In genomic region chr17:42513686-42514085, GRCh38 we compare ENCODE assay signal across 20 cellular contexts. TPM values are rescaled to one million over a fixed set of nuclear protein-coding genes. Genes with fewer than 3 reads are reported as not detected.
A peak's percentile ranks its signal among the peaks of the same experiment; 100 is the strongest.
DNase-seq lines count a peak whose midpoint lies in the region; ATAC-seq, FAIRE-seq and TF ChIP-seq lines count a peak whose summit lies in the region.
"Had no signal": no experiment of that assay in that cellular context is flagged by ENCODE, and none has a peak within 500 bp of the region (broad histone marks: within the 10 kb centered on the region; RNA-seq: fewer than 3 reads in every experiment).

No MANE protein-coding gene starts in this region.

- H4K20me1 ChIP-seq in mammary epithelial cell (ENCODE audit: insufficient read depth, low read length) = no peaks in the 10 kb centered on the region

- H3K79me2 ChIP-seq in mammary epithelial cell (ENCODE audit: insufficient read depth, low read length) = no peaks in the 10 kb centered on the region

- no TSS peak for BruUV-seq in mammary epithelial cell (replicated peaks; lab: Mats Ljungman, UMichigan)

- intact Hi-C loops in breast epithelium (cut with DNase I; ENCODE audit: low total_unique reads) = no loop called here
- intact Hi-C loops in mammary epithelial cell (cut with micrococcal nuclease) = no loop called here
- intact Hi-C loops in kidney (cut with DNase I) = loop anchor here (10.0 kb wide), 1 partner anchor 89 kb away; the partner anchor contains the start of gene CAVIN1
- intact Hi-C loops in psoas muscle (cut with DNase I) = loop anchor here (5.0 kb wide), 2 partner anchors 41 to 46 kb away; no protein-coding TSS in a partner anchor

- in situ Hi-C loops in mammary epithelial cell (cut with MboI; ENCODE audit: low sequenced_read_pairs in 2 of 2) = no loop called here

- H3K4me3 ChIP-seq in breast epithelium = no peak overlapping the region
- H3K4me3 ChIP-seq in mammary epithelial cell (replicated peaks in 1 of 3; ENCODE audit: insufficient read depth in 1 of 3, low read depth in 2 of 3, low read length in 3 of 3) = no peak overlapping the region
- no peak overlapping the region for H3K4me3 ChIP-seq in kidney (ENCODE audit: low read length in 2 of 2)
- H3K4me3 ChIP-seq in psoas muscle = no peak overlapping the region
- H3K4me3 ChIP-seq: pancreas had no signal

- H3K27ac ChIP-seq in breast epithelium = peak overlapping the region; percentile 78 to 88
- no peak overlapping the region for H3K27ac ChIP-seq in mammary epithelial cell (ENCODE audit: insufficient read depth, low read depth, low read length)
- H3K27ac ChIP-seq in kidney (ENCODE audit: low read depth in 2 of 2, low read length in 2 of 2) = peak overlapping the region; percentile 13 to 95
- H3K27ac ChIP-seq in psoas muscle = peak overlapping the region; percentile 42
- H3K27ac ChIP-seq: 22Rv1, foreskin keratinocyte, pancreas had no signal

- H3K9ac ChIP-seq in mammary epithelial cell (ENCODE audit: insufficient read depth, low read length) (no peak overlapping the region), kidney (ENCODE audit: low read length in 2 of 2) (no peak overlapping the region)

- CTCF ChIA-PET in mammary epithelial cell (lab: Charles Lee; ENCODE audit: low non-redundant PET) = no interaction called here

- FAIRE-seq in kidney (lab: Jason Lieb, UNC) = no peak
- peak; percentile 13 for FAIRE-seq in urothelium cell line (lab: Jason Lieb, UNC)
- FAIRE-seq: endothelial cell of umbilical vein, pancreas, small intestine had no signal

- H3K9me3 ChIP-seq in breast epithelium = no peaks in the 10 kb centered on the region
- no peaks in the 10 kb centered on the region for H3K9me3 ChIP-seq in mammary epithelial cell (replicated peaks; ENCODE audit: insufficient read depth, low read length)
- H3K9me3 ChIP-seq in kidney (ENCODE audit: control insufficient read depth in 1 of 2, low read length in 2 of 2) = no peaks in the 10 kb centered on the region
- H3K9me3 ChIP-seq in psoas muscle = no peaks in the 10 kb centered on the region
- H3K9me3 ChIP-seq: pancreas had no signal

- TF ChIP-seq POLR2A in breast epithelium (IDR thresholded peaks at IDR 0.05) = no peak

- 95% methylated on average over 10 of the region's 11 CpGs for WGBS in mammary epithelial cell (ENCODE audit: low coverage, missing lambda C conversion rate)
- 95 to 96% (median 95%) methylated on average over 11 of the region's 11 CpGs for WGBS in psoas muscle, 3 donors

- no peak overlapping the region for H3K4me2 ChIP-seq in mammary epithelial cell (ENCODE audit: insufficient read depth, low read depth, low read length)

- dilution Hi-C loops in mammary epithelial cell (cut with HindIII; ENCODE audit: low sequenced_read_pairs) = no loop called here

- no peaks in the 10 kb centered on the region for H3K27me3 ChIP-seq in breast epithelium
- no peaks in the 10 kb centered on the region for H3K27me3 ChIP-seq in mammary epithelial cell (ENCODE audit: insufficient read depth, low read length)
- H3K27me3 ChIP-seq in psoas muscle (ENCODE audit: insufficient read depth in 3 of 3, low read length in 2 of 3) = no peaks in the 10 kb centered on the region
- H3K27me3 ChIP-seq: foreskin keratinocyte, pancreas had no signal

- H3K4me1 ChIP-seq in breast epithelium (peaks cover 10 to 12% of the 10 kb centered on the region in 2 donors), mammary epithelial cell (ENCODE audit: insufficient read depth, low read length) (peaks cover 16% of the 10 kb centered on the region), kidney (ENCODE audit: control insufficient read depth in 1 of 2, insufficient read depth in 1 of 2, low read depth in 1 of 2, low read length in 2 of 2) (peaks cover 30 to 39% of the 10 kb centered on the region in 2 donors), psoas muscle (peaks cover 23% of the 10 kb centered on the region)

- TF ChIP-seq CTCF in breast epithelium (IDR thresholded peaks at IDR 0.05) = no peak
- no peak for TF ChIP-seq CTCF in mammary epithelial cell (conservative IDR thresholded peaks at IDR 0.05 in 1 of 2, IDR thresholded peaks at IDR 0.05 in 1 of 2; ENCODE audit: extremely low read depth in 1 of 2, insufficient read depth in 1 of 2, low read depth in 1 of 2, low read length in 2 of 2)
- TF ChIP-seq CTCF in kidney (IDR thresholded peaks at IDR 0.05; ENCODE audit: borderline replicate concordance, extremely low read depth, insufficient read depth) = no peak
- TF ChIP-seq CTCF in psoas muscle (IDR thresholded peaks at IDR 0.05) = no peak

- no peak for DNase-seq in breast epithelium (ENCODE audit: low spot score in 2 of 2)
- DNase-seq in mammary epithelial cell = no peak
- DNase-seq in kidney = no peak
- no peak for DNase-seq in psoas muscle
- no peak for DNase-seq in urothelium cell line (ENCODE audit: low spot score)
- no peak for DNase-seq in NOMO-1 treated with dmso at 0.1 percent for 144 hours (lab: John Stamatoyannopoulos, UW; ENCODE audit: unreplicated experiment)
- DNase-seq in superior temporal gyrus (ENCODE audit: extremely low spot score) = no peak
- DNase-seq: cortex of kidney; foreskin keratinocyte; HCEC 1CT; Karpas-422; NCI-H1092; NCI-H69; pancreas; SIG-M5; small intestine; stimulated activated CD4-positive, alpha-beta T cell treated with anti-CD3 and anti-CD28 coated beads, Interleukin-4, amount 100 ng/mL, for 4 hours had no signal

- H2AFZ ChIP-seq in mammary epithelial cell (ENCODE audit: low read depth, low read length) = no peak overlapping the region

- ATAC-seq in psoas muscle (no peak), HG03378 (IDR thresholded peaks at IDR 0.05; ENCODE audit: unreplicated experiment) (no peak)
- ATAC-seq: foreskin keratinocyte, pancreas had no signal

- no peaks in the 10 kb centered on the region for H3K36me3 ChIP-seq in breast epithelium
- peaks cover under 1% of the 10 kb centered on the region for H3K36me3 ChIP-seq in mammary epithelial cell (ENCODE audit: insufficient read depth, low read length)
- H3K36me3 ChIP-seq in kidney (ENCODE audit: control insufficient read depth in 1 of 2, insufficient read depth in 2 of 2, low read length in 2 of 2) = peaks cover 25 to 38% of the 10 kb centered on the region in 2 donors
- peaks cover 10 to 87% of the 10 kb centered on the region in 2 donors for H3K36me3 ChIP-seq in psoas muscle (ENCODE audit: insufficient read depth in 1 of 2, low read depth in 1 of 2)

RNA-seq across cellular contexts. Expression of gene NAGLU, which starts 22.4 kb away (rescaled TPM):
- total RNA-seq in breast epithelium (100 to 1,000 TPM in 1 of 3 donors, 10 to 100 TPM in 2; 42.9 to 101 (median 48.4) TPM), mammary epithelial cell (10 to 100 TPM; 22.7 to 25.2 TPM), kidney (37.5 TPM), psoas muscle (10 to 100 TPM in 3 of 4 donors, 1 to 10 TPM in 1; 9.1 to 17.8 (median 11.7) TPM)
- polyA plus RNA-seq in mammary epithelial cell (17.5 TPM), kidney (ENCODE audit: insufficient read depth, low read depth, low replicate concordance) (52.7 TPM), psoas muscle (10 to 100 TPM; 16.0 to 18.1 (median 17.5) TPM)
- polyA minus RNA-seq in mammary epithelial cell = 28.6 TPM

RNA-seq across cellular contexts. Expression of gene HSD17B1, which starts 39.0 kb away (rescaled TPM):
- total RNA-seq in breast epithelium = 1 to 10 TPM; 1.2 to 5.6 (median 1.8) TPM
- 10 to 100 TPM; 19.3 to 23.8 TPM for total RNA-seq in mammary epithelial cell
- 5.8 TPM for polyA plus RNA-seq in mammary epithelial cell
- polyA minus RNA-seq in mammary epithelial cell = 0.16 TPM
- 0.31 TPM for total RNA-seq in kidney
- 3.3 TPM for polyA plus RNA-seq in kidney (ENCODE audit: insufficient read depth, low read depth, low replicate concordance)
- total RNA-seq in psoas muscle = 1 to 10 TPM in 1 of 4 donors, under 1 TPM in 3; 0.54 to 1.2 (median 0.72) TPM
- 1 to 10 TPM; 1.3 to 2.1 (median 1.7) TPM for polyA plus RNA-seq in psoas muscle

RNA-seq across cellular contexts. Expression of gene COASY, which starts 48.3 kb away (rescaled TPM):
- 10 to 100 TPM; 21.4 to 48.1 (median 26.9) TPM for total RNA-seq in breast epithelium
- total RNA-seq in mammary epithelial cell = 10 to 100 TPM; 26.0 to 90.1 TPM
- 61.1 TPM for polyA plus RNA-seq in mammary epithelial cell
- 92.7 TPM for polyA minus RNA-seq in mammary epithelial cell
- total RNA-seq in kidney = 71.9 TPM
- 145 TPM for polyA plus RNA-seq in kidney (ENCODE audit: insufficient read depth, low read depth, low replicate concordance)
- total RNA-seq in psoas muscle = 10 to 100 TPM; 31.6 to 45.4 (median 37.0) TPM
- 100 to 1,000 TPM in 1 of 3 donors, 10 to 100 TPM in 2; 41.0 to 141 (median 73.5) TPM for polyA plus RNA-seq in psoas muscle

RNA-seq across cellular contexts. Expression of gene MLX, which starts 53.2 kb away (rescaled TPM):
- total RNA-seq in breast epithelium = 10 to 100 TPM; 27.2 to 49.8 (median 39.4) TPM
- total RNA-seq in mammary epithelial cell = 10 to 100 TPM; 24.5 to 40.4 TPM
- 49.3 TPM for polyA plus RNA-seq in mammary epithelial cell
- 26.6 TPM for polyA minus RNA-seq in mammary epithelial cell
- total RNA-seq in kidney = 38.7 TPM
- polyA plus RNA-seq in kidney (ENCODE audit: insufficient read depth, low read depth, low replicate concordance) = 41.0 TPM
- total RNA-seq in psoas muscle = 10 to 100 TPM; 45.2 to 67.9 (median 55.2) TPM
- 100 to 1,000 TPM in 1 of 3 donors, 10 to 100 TPM in 2; 71.0 to 108 (median 89.2) TPM for polyA plus RNA-seq in psoas muscle

RNA-seq across cellular contexts. Expression of gene ATP6V0A1, which starts 55.0 kb away (rescaled TPM):
- total RNA-seq in breast epithelium (10 to 100 TPM; 53.1 to 74.5 (median 60.0) TPM), mammary epithelial cell (100 to 1,000 TPM in 1 of 2 donors, 10 to 100 TPM in 1; 57.0 to 102 TPM), kidney (110 TPM), psoas muscle (100 to 1,000 TPM in 2 of 4 donors, 10 to 100 TPM in 2; 41.1 to 116 (median 89.6) TPM)
- polyA plus RNA-seq in mammary epithelial cell (31.5 TPM), kidney (ENCODE audit: insufficient read depth, low read depth, low replicate concordance) (108 TPM), psoas muscle (10 to 100 TPM; 51.7 to 62.7 (median 61.0) TPM)
- polyA minus RNA-seq in mammary epithelial cell = 149 TPM

Comparison
In these comparisons a context has a peak if more than half of its experiments do, and no peak if none do; other contexts are left out.
1. intact Hi-C loops: an anchor here in kidney (10.0 kb wide) and psoas muscle (5.0 kb wide); none called in breast epithelium and mammary epithelial cell.